10 cellular contexts compared by ENCODE assay signal in genomic region chr6:219641-220198, GRCh38.
DNase-seq lines count a peak whose midpoint lies in the region; ATAC-seq and TF ChIP-seq lines count a peak whose summit lies in the region.
"Had no signal": no experiment of that assay in that cellular context is flagged by ENCODE, and none has a peak within 500 bp of the region (broad histone marks: within the 10 kb centered on the region; RNA-seq: fewer than 3 reads in every experiment).

No MANE protein-coding gene starts in this region.

- no peak overlapping the region for H3K4me3 Mint-ChIP-seq in CD8-positive, alpha-beta memory T cell
- H3K4me3 Mint-ChIP-seq: stimulated activated effector memory CD8-positive, alpha-beta T cell treated with anti-CD3 and anti-CD28 coated beads, Interleukin-12 subunit alpha, Interleukin-12 subunit beta, amount 100 ng/mL, for 72 hours had no signal

- intact Hi-C loops in head of caudate nucleus (cut with DNase I) (no loop called here), psoas muscle (cut with DNase I) (no loop called here), prostate gland (cut with DNase I) (no loop called here)

- H3K27me3 Mint-ChIP-seq in CD8-positive, alpha-beta memory T cell = no peaks in the 10 kb centered on the region

- 64 to 71% (median 68%) methylated on average over 17 of the region's 17 CpGs for whole genome bisulfite sequencing in psoas muscle, 3 donors
- WGBS in prostate gland = 49% methylated on average over 17 of the region's 17 CpGs

- no peak overlapping the region for H3K27ac Mint-ChIP-seq in CD8-positive, alpha-beta memory T cell
- H3K27ac Mint-ChIP-seq: stimulated activated effector memory CD8-positive, alpha-beta T cell treated with anti-CD3 and anti-CD28 coated beads, Interleukin-12 subunit alpha, Interleukin-12 subunit beta, amount 100 ng/mL, for 72 hours had no signal

- H3K36me3 ChIP-seq in psoas muscle (ENCODE audit: insufficient read depth in 1 of 2, low read depth in 1 of 2) (no peaks in the 10 kb centered on the region), prostate gland (no peaks in the 10 kb centered on the region)
- no peaks in the 10 kb centered on the region for H3K36me3 ChIP-seq in CD8-positive, alpha-beta memory T cell (ENCODE audit: insufficient read depth, low read length)

- H3K27ac ChIP-seq in psoas muscle (no peak overlapping the region), prostate gland (no peak overlapping the region)
- H3K27ac ChIP-seq in CD8-positive, alpha-beta memory T cell (ENCODE audit: low read depth, low read length) = no peak overlapping the region

- peaks cover 37 to 59% (median 39%) of the 10 kb centered on the region in 3 donors for H3K4me1 Mint-ChIP-seq in CD8-positive, alpha-beta memory T cell

- H3K4me3 ChIP-seq in GM12875 (ENCODE audit: low read depth, low read length) (peak overlapping the region; percentile 11), psoas muscle (no peak overlapping the region), prostate gland (no peak overlapping the region)
- no peak overlapping the region for H3K4me3 ChIP-seq in CD8-positive, alpha-beta memory T cell (ENCODE audit: low read length)

- no peaks in the 10 kb centered on the region for H3K9me3 Mint-ChIP-seq in CD8-positive, alpha-beta memory T cell
- H3K9me3 Mint-ChIP-seq: stimulated activated effector memory CD8-positive, alpha-beta T cell treated with anti-CD3 and anti-CD28 coated beads, Interleukin-12 subunit alpha, Interleukin-12 subunit beta, amount 100 ng/mL, for 72 hours had no signal

- ATAC-seq in psoas muscle = peak in 1 of 4 donors; percentile 44
- ATAC-seq in HG03135 (IDR thresholded peaks at IDR 0.05; ENCODE audit: unreplicated experiment) = no peak
- no peak for ATAC-seq in HG03521 (IDR thresholded peaks at IDR 0.05; ENCODE audit: unreplicated experiment)
- ATAC-seq: stimulated activated effector memory CD8-positive, alpha-beta T cell treated with anti-CD3 and anti-CD28 coated beads, Interleukin-12 subunit alpha, Interleukin-12 subunit beta, amount 100 ng/mL, for 72 hours had no signal

- no peak for TF ChIP-seq POLR2A in prostate gland (IDR thresholded peaks at IDR 0.05)

- H3K9me3 ChIP-seq in psoas muscle = no peaks in the 10 kb centered on the region
- no peaks in the 10 kb centered on the region for H3K9me3 ChIP-seq in prostate gland
- no peaks in the 10 kb centered on the region for H3K9me3 ChIP-seq in CD8-positive, alpha-beta memory T cell (ENCODE audit: low read length)

- H3K4me1 ChIP-seq in psoas muscle (no peaks in the 10 kb centered on the region), prostate gland (replicated peaks) (no peaks in the 10 kb centered on the region)
- H3K4me1 ChIP-seq in CD8-positive, alpha-beta memory T cell (ENCODE audit: insufficient read depth, low read length) = peaks cover 11% of the 10 kb centered on the region

- no peak for TF ChIP-seq CTCF in GM12875 (IDR thresholded peaks at IDR 0.05; ENCODE audit: borderline replicate concordance, insufficient read depth, low read depth, low read length)
- TF ChIP-seq CTCF in psoas muscle (IDR thresholded peaks at IDR 0.05) = no peak
- no peak for TF ChIP-seq CTCF in prostate gland (IDR thresholded peaks at IDR 0.05)

- DNase-seq in OCI-M2 (lab: John Stamatoyannopoulos, UW; ENCODE audit: unreplicated experiment) (peak; percentile 33), head of caudate nucleus (peak in 39 of 42 donors; percentile 18 to 85 (median 51)), psoas muscle (peak; percentile 61 to 71), prostate gland (ENCODE audit: low spot score) (no peak)
- no peak for DNase-seq in CD8-positive, alpha-beta memory T cell
- DNase-seq: NCI-H446 had no signal

- POLR2A ChIA-PET in CD8-positive, alpha-beta memory T cell (lab: Charles Lee) = no interaction called here

- H3K27me3 ChIP-seq in psoas muscle (ENCODE audit: insufficient read depth in 3 of 3, low read length in 2 of 3) (peaks cover 0 to 14% (median 4%) of the 10 kb centered on the region in 3 donors), prostate gland (replicated peaks; ENCODE audit: insufficient read depth) (no peaks in the 10 kb centered on the region)
- H3K27me3 ChIP-seq in CD8-positive, alpha-beta memory T cell (ENCODE audit: insufficient read depth, low read length, poor library complexity, severe bottlenecking) = no peaks in the 10 kb centered on the region

- CTCF ChIA-PET in CD8-positive, alpha-beta memory T cell (lab: Charles Lee) = interaction anchor here (1.3 kb wide), 1 partner anchor 31 kb away, joined by 4 read pairs; no protein-coding TSS in a partner anchor

- no peaks in the 10 kb centered on the region for H3K36me3 Mint-ChIP-seq in CD8-positive, alpha-beta memory T cell
- H3K36me3 Mint-ChIP-seq: stimulated activated effector memory CD8-positive, alpha-beta T cell treated with anti-CD3 and anti-CD28 coated beads, Interleukin-12 subunit alpha, Interleukin-12 subunit beta, amount 100 ng/mL, for 72 hours had no signal

Comparison
In these comparisons a context has a peak if more than half of its experiments do, and no peak if none do; other contexts are left out.
1. DNase-seq: peak in OCI-M2 (single experiment), head of caudate nucleus (39 of 42) and psoas muscle (2 of 2); none in prostate gland (single experiment) and CD8-positive, alpha-beta memory T cell (0 of 5).